Comparison of ENCODE assay signal across 10 cellular contexts in the genomic region with DNA sequence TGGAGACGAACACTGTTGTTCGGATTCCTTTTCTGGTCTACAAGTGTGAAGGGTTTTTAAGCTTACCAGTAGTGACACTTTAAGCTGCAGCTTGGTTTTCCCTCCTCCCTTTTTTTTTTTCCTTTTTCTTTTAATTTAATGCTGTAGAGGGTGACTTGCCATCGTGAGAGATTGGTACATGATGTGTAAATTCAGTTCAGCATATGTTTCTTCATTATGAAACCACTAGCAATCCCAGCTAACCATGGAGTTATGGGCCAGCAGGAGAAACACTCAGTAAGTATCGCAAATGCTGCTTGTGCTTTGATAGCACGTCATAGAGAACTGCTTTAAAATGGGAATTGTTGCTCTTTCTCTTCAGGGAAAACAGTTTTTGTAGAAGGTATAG.
DNase-seq lines count a peak whose midpoint lies in the region; ATAC-seq and TF ChIP-seq lines count a peak whose summit lies in the region.
"Had no signal": no experiment of that assay in that cellular context is flagged by ENCODE, and none has a peak within 500 bp of the region (broad histone marks: within the 10 kb centered on the region; RNA-seq: fewer than 3 reads in every experiment).

No MANE protein-coding gene starts in this region.

- no peak for TF ChIP-seq CTCF in esophagus squamous epithelium (IDR thresholded peaks at IDR 0.05)
- no peak for TF ChIP-seq CTCF in upper lobe of right lung (IDR thresholded peaks at IDR 0.05)

- H3K4me1 ChIP-seq in esophagus squamous epithelium, result peaks cover 6 to 25% (median 9%) of the 10 kb centered on the region in 3 donors
- peaks cover 22% of the 10 kb centered on the region for H3K4me1 ChIP-seq in upper lobe of right lung

- H3K9me3 ChIP-seq in esophagus squamous epithelium (no peaks in the 10 kb centered on the region), upper lobe of right lung (no peaks in the 10 kb centered on the region)

- TF ChIP-seq POLR2A in esophagus squamous epithelium (IDR thresholded peaks at IDR 0.05), result no peak

- H3K36me3 ChIP-seq in esophagus squamous epithelium (no peaks in the 10 kb centered on the region), upper lobe of right lung (no peaks in the 10 kb centered on the region)

- intact Hi-C loops in esophagus squamous epithelium (cut with DNase I) (no loop called here), upper lobe of right lung (cut with DNase I) (no loop called here)

- no peak for ATAC-seq in upper lobe of right lung

- H3K4me3 ChIP-seq in esophagus squamous epithelium (peak overlapping the region in 3 of 4 donors; percentile 21 to 43 (median 25)), upper lobe of right lung (peak overlapping the region; percentile 35)

- DNase-seq in MV-4-11 (lab: John Stamatoyannopoulos, UW), result peak; percentile 3
- no peak for DNase-seq in esophagus squamous epithelium (lab: John Stamatoyannopoulos, UW)
- DNase-seq in midbrain (lab: John Stamatoyannopoulos, UW), result peak; percentile 65
- no peak for DNase-seq in upper lobe of right lung
- no peak for DNase-seq in SKM-1 (lab: John Stamatoyannopoulos, UW; ENCODE audit: unreplicated experiment)
- no peak for DNase-seq in NCI-H187 treated with DMSO at 0.1 percent for 48 hours (lab: John Stamatoyannopoulos, UW)
- no peak for DNase-seq in NCI-H69 (lab: John Stamatoyannopoulos, UW)
- DNase-seq: DMS79, natural killer cell, NCI-H2171 had no signal

- no peaks in the 10 kb centered on the region for H3K27me3 ChIP-seq in esophagus squamous epithelium
- H3K27me3 ChIP-seq in upper lobe of right lung, result no peaks in the 10 kb centered on the region

- H3K27ac ChIP-seq in esophagus squamous epithelium (peak overlapping the region in 3 of 4 donors; percentile 36 to 57 (median 56)), upper lobe of right lung (peak overlapping the region; percentile 55)

- WGBS in esophagus squamous epithelium, 2 donors, result 72 to 89% methylated on average over 5 of the region's 5 CpGs

Comparison
In these comparisons a context has a peak if more than half of its experiments do, and no peak if none do; other contexts are left out.
1. DNase-seq: peak in MV-4-11 (single experiment) and midbrain (single experiment); none in esophagus squamous epithelium (single experiment), upper lobe of right lung (single experiment), SKM-1 (single experiment), NCI-H187 treated with DMSO at 0.1 percent for 48 hours (single experiment) and NCI-H69 (single experiment).